In genomic region chr17:45098081-45098868, GRCh38 we compare ENCODE assay signal across 9 cellular contexts. TPM values are rescaled to one million over a fixed set of nuclear protein-coding genes. Genes with fewer than 3 reads are reported as not detected.
DNase-seq lines count a peak whose midpoint lies in the region; ATAC-seq and TF ChIP-seq lines count a peak whose summit lies in the region.
"Had no signal": no experiment of that assay in that cellular context is flagged by ENCODE, and none has a peak within 500 bp of the region (broad histone marks: within the 10 kb centered on the region; RNA-seq: fewer than 3 reads in every experiment).

No MANE protein-coding gene starts in this region.

- H3K4me1 ChIP-seq in OCI-LY1 (ENCODE audit: insufficient read depth, low read length, severe bottlenecking): peaks cover 19% of the 10 kb centered on the region
- peaks cover 44 to 57% (median 55%) of the 10 kb centered on the region in 3 donors for H3K4me1 ChIP-seq in skeletal muscle tissue (ENCODE audit: control insufficient read depth in 3 of 3, insufficient read depth in 3 of 3, low read length in 3 of 3)
- peaks cover 7 to 41% of the 10 kb centered on the region in 2 donors for H3K4me1 ChIP-seq in thyroid gland

- no peak overlapping the region for H3K4me3 ChIP-seq in OCI-LY1 (ENCODE audit: low read depth, low read length, poor library complexity, severe bottlenecking)
- no peak overlapping the region for H3K4me3 ChIP-seq in epithelial cell of esophagus (ENCODE audit: low read length)
- no peak overlapping the region for H3K4me3 ChIP-seq in skeletal muscle tissue (ENCODE audit: low read length in 3 of 3)
- no peak overlapping the region for H3K4me3 ChIP-seq in thyroid gland (replicated peaks in 1 of 3)
- H3K4me3 ChIP-seq: BLaER1 had no signal

- no peak overlapping the region for H3K4me2 ChIP-seq in OCI-LY1 (ENCODE audit: low read length)
- H3K4me2 ChIP-seq: BLaER1 had no signal

- H3K9me3 ChIP-seq in OCI-LY1 (ENCODE audit: low read length): no peaks in the 10 kb centered on the region
- H3K9me3 ChIP-seq in skeletal muscle tissue (ENCODE audit: control insufficient read depth in 3 of 3, low read length in 3 of 3): no peaks in the 10 kb centered on the region
- H3K9me3 ChIP-seq in thyroid gland: no peaks in the 10 kb centered on the region
- H3K9me3 ChIP-seq: BLaER1 had no signal

- ATAC-seq in HG03097 (IDR thresholded peaks at IDR 0.05; ENCODE audit: low FRiP score, unreplicated experiment): no peak

- H3K9me2 ChIP-seq in OCI-LY1 (ENCODE audit: low read depth, low read length): no peaks in the 10 kb centered on the region

- H3K79me2 ChIP-seq in OCI-LY1 (ENCODE audit: insufficient read depth, low read length): no peaks in the 10 kb centered on the region

- H3K27ac ChIP-seq in OCI-LY1 (ENCODE audit: low read depth, low read length, poor library complexity, severe bottlenecking): peak overlapping the region; percentile 25
- peak overlapping the region; percentile 40 for H3K27ac ChIP-seq in skeletal muscle tissue (ENCODE audit: low read depth, low read length)
- H3K27ac ChIP-seq in thyroid gland: peak overlapping the region in 1 of 3 donors; percentile 32
- H3K27ac ChIP-seq: BLaER1 had no signal

- no peak for TF ChIP-seq CTCF in OCI-LY1 (IDR thresholded peaks at IDR 0.05; ENCODE audit: low read length)
- no peak for TF ChIP-seq CTCF in epithelial cell of esophagus (IDR thresholded peaks at IDR 0.05; ENCODE audit: insufficient read depth, low read depth, low read length, missing control alignments)
- TF ChIP-seq CTCF in thyroid gland (IDR thresholded peaks at IDR 0.05): no peak

- H3F3A ChIP-seq in OCI-LY1 (ENCODE audit: insufficient read depth, low read length): no peaks in the 10 kb centered on the region

- H4K20me1 ChIP-seq in OCI-LY1 (ENCODE audit: insufficient read depth, low read length): no peaks in the 10 kb centered on the region

- DNase-seq in DMS 273 treated with DMSO at 0.1 percent for 48 hours (lab: John Stamatoyannopoulos, UW): peak; percentile 87
- DNase-seq in epithelial cell of esophagus (ENCODE audit: low read depth): peak; percentile 25
- no peak for DNase-seq in stimulated activated CD4-positive, alpha-beta T cell treated with anti-CD3 and anti-CD28 coated beads, Interleukin-2, amount 100 ng/mL, for 24 hours
- DNase-seq in T-helper 9 cell: no peak
- DNase-seq in thyroid gland: no peak

- 80 to 91% methylated on average over 9 to 13 of the region's 13 CpGs for WGBS in thyroid gland, 2 donors

- H3K9ac ChIP-seq in OCI-LY1 (ENCODE audit: low read length) (no peak overlapping the region), skeletal muscle tissue (ENCODE audit: low read depth in 1 of 3, low read length in 3 of 3) (peak overlapping the region in 1 of 3 donors; percentile 54)
- H3K9ac ChIP-seq: BLaER1 had no signal

- H3K27me3 ChIP-seq in OCI-LY1 (ENCODE audit: insufficient read depth, low read length) (no peaks in the 10 kb centered on the region), skeletal muscle tissue (ENCODE audit: control insufficient read depth in 3 of 3, insufficient read depth in 3 of 3, low read length in 3 of 3) (no peaks in the 10 kb centered on the region), thyroid gland (no peaks in the 10 kb centered on the region)
- H3K27me3 ChIP-seq: BLaER1 had no signal

- TF ChIP-seq POLR2A in thyroid gland (IDR thresholded peaks at IDR 0.05): no peak

- no peak overlapping the region for H2AFZ ChIP-seq in OCI-LY1 (ENCODE audit: low read length)

- intact Hi-C loops in thyroid gland (cut with DNase I): loop anchor here (5.0 kb wide), 1 partner anchor 76 kb away; no protein-coding TSS in a partner anchor

- H3K36me3 ChIP-seq in OCI-LY1 (ENCODE audit: insufficient read depth, low read length): peaks cover 87% of the 10 kb centered on the region
- peaks cover 56 to 61% (median 58%) of the 10 kb centered on the region in 3 donors for H3K36me3 ChIP-seq in skeletal muscle tissue (ENCODE audit: control insufficient read depth in 3 of 3, insufficient read depth in 3 of 3, low read length in 3 of 3)
- peaks cover 52 to 72% of the 10 kb centered on the region in 2 donors for H3K36me3 ChIP-seq in thyroid gland

RNA-seq across cellular contexts. Expression of gene PLCD3, which starts 34.0 kb away (rescaled TPM):
- total RNA-seq in skeletal muscle tissue (12.0 TPM), thyroid gland (10 to 100 TPM in 3 of 4 donors, 1 to 10 TPM in 1; 8.6 to 24.8 (median 16.9) TPM)

RNA-seq across cellular contexts. Expression of gene NMT1, which starts 37.2 kb away (rescaled TPM):
- total RNA-seq in skeletal muscle tissue (35.5 TPM), thyroid gland (10 to 100 TPM; 71.7 to 98.9 (median 85.2) TPM)

RNA-seq across cellular contexts. Expression of gene ACBD4, which starts 37.2 kb away (rescaled TPM):
- total RNA-seq in skeletal muscle tissue (3.1 TPM), thyroid gland (10 to 100 TPM; 16.7 to 20.4 (median 17.7) TPM)

RNA-seq across cellular contexts. Expression of gene DCAKD, which starts 46.8 kb away (rescaled TPM):
- total RNA-seq in skeletal muscle tissue: 20.9 TPM
- 100 to 1,000 TPM in 1 of 4 donors, 10 to 100 TPM in 3; 53.5 to 102 (median 72.9) TPM for total RNA-seq in thyroid gland

RNA-seq across cellular contexts. Expression of gene HEXIM1, which starts 50.0 kb away (rescaled TPM):
- total RNA-seq in skeletal muscle tissue (14.6 TPM), thyroid gland (10 to 100 TPM; 15.6 to 33.5 (median 18.4) TPM)

Comparison
In these comparisons a context has a peak if more than half of its experiments do, and no peak if none do; other contexts are left out.
1. DNase-seq: peak in DMS 273 treated with DMSO at 0.1 percent for 48 hours (single experiment) and epithelial cell of esophagus (single experiment); none in stimulated activated CD4-positive, alpha-beta T cell treated with anti-CD3 and anti-CD28 coated beads, Interleukin-2, amount 100 ng/mL, for 24 hours (0 of 2), T-helper 9 cell (single experiment) and thyroid gland (0 of 2).